8 cellular contexts compared by ENCODE assay signal in genomic region chr14:24279301-24280186, GRCh38. TPM values are rescaled to one million over a fixed set of nuclear protein-coding genes. Genes with fewer than 3 reads are reported as not detected.
A peak's percentile ranks its signal among the peaks of the same experiment; 100 is the strongest.
DNase-seq lines count a peak whose midpoint lies in the region; ATAC-seq and TF ChIP-seq lines count a peak whose summit lies in the region.

No MANE protein-coding gene starts in this region.

- TF ChIP-seq CTCF in 22Rv1 (IDR thresholded peaks at IDR 0.05) = peak; percentile 56
- peak; percentile 64 for TF ChIP-seq CTCF in foreskin keratinocyte (conservative IDR thresholded peaks at IDR 0.05)

- H3K9me3 Mint-ChIP-seq in activated CD4-positive, alpha-beta T cell treated with anti-CD3 and anti-CD28 coated beads, Interleukin-2, amount 10 ng/mL, durations not matched to agents 24 days and 14 days = no peaks in the 10 kb centered on the region

- peak overlapping the region; percentile 73 for H3K27ac Mint-ChIP-seq in activated CD4-positive, alpha-beta T cell treated with anti-CD3 and anti-CD28 coated beads, Interleukin-2, amount 10 ng/mL, durations not matched to agents 24 days and 14 days

- H3K27me3 ChIP-seq in foreskin keratinocyte = no peaks in the 10 kb centered on the region

- intact Hi-C loops in activated CD4-positive, alpha-beta T cell treated with anti-CD3 and anti-CD28 coated beads, Interleukin-2, amount 10 ng/mL, durations not matched to agents 24 days and 14 days (cut with micrococcal nuclease) = no loop called here

- H3K27ac ChIP-seq in 22Rv1 = no peak overlapping the region
- peak overlapping the region; percentile 30 for H3K27ac ChIP-seq in foreskin keratinocyte

- H3K4me1 ChIP-seq in foreskin keratinocyte = peaks cover 9% of the 10 kb centered on the region

- peaks cover 2% of the 10 kb centered on the region for H3K36me3 Mint-ChIP-seq in activated CD4-positive, alpha-beta T cell treated with anti-CD3 and anti-CD28 coated beads, Interleukin-2, amount 10 ng/mL, durations not matched to agents 24 days and 14 days (ENCODE audit: low read depth)

- peaks cover 26% of the 10 kb centered on the region for H3K4me1 Mint-ChIP-seq in activated CD4-positive, alpha-beta T cell treated with anti-CD3 and anti-CD28 coated beads, Interleukin-2, amount 10 ng/mL, durations not matched to agents 24 days and 14 days

- H3K27me3 Mint-ChIP-seq in activated CD4-positive, alpha-beta T cell treated with anti-CD3 and anti-CD28 coated beads, Interleukin-2, amount 10 ng/mL, durations not matched to agents 24 days and 14 days = no peaks in the 10 kb centered on the region

- ATAC-seq in GM18511 (IDR thresholded peaks at IDR 0.05; ENCODE audit: unreplicated experiment) (peak; percentile 85), HG03571 (IDR thresholded peaks at IDR 0.05; ENCODE audit: unreplicated experiment) (peak; percentile 43), foreskin keratinocyte (peak; percentile 67)

- peak overlapping the region; percentile 36 for H3K4me3 Mint-ChIP-seq in activated CD4-positive, alpha-beta T cell treated with anti-CD3 and anti-CD28 coated beads, Interleukin-2, amount 10 ng/mL, durations not matched to agents 24 days and 14 days

- DNase-seq in activated CD4-positive, alpha-beta T cell treated with anti-CD3 and anti-CD28 coated beads, Interleukin-2, amount 10 ng/mL, durations not matched to agents 24 days and 14 days = peak; percentile 77
- peak; percentile 40 to 66 for DNase-seq in foreskin keratinocyte
- peak in 2 of 3 experiments; percentile 39 to 61 for DNase-seq in stimulated activated CD4-positive, alpha-beta T cell treated with anti-CD3 and anti-CD28 coated beads, TNF-alpha, amount 100 ng/mL, for 24 hours (ENCODE audit: low read depth in 3 of 3)
- DNase-seq in NCI-H1417 treated with DMSO at 0.1 percent for 48 hours (lab: John Stamatoyannopoulos, UW) = no peak
- DNase-seq in NCI-H1930 (lab: John Stamatoyannopoulos, UW) = no peak

RNA-seq across cellular contexts. Expression of gene RABGGTA, which starts 8.1 kb away (rescaled TPM):
- total RNA-seq in activated CD4-positive, alpha-beta T cell treated with anti-CD3 and anti-CD28 coated beads, Interleukin-2, amount 10 ng/mL, durations not matched to agents 24 days and 14 days = 49.6 and 51.1 TPM in 2 replicates
- 35.1 and 40.1 TPM in 2 replicates for total RNA-seq in foreskin keratinocyte
- polyA plus RNA-seq in foreskin keratinocyte = 34.1 and 37.7 TPM in 2 replicates

RNA-seq across cellular contexts. Expression of gene TGM1, which starts 16.6 kb away (rescaled TPM):
- total RNA-seq in activated CD4-positive, alpha-beta T cell treated with anti-CD3 and anti-CD28 coated beads, Interleukin-2, amount 10 ng/mL, durations not matched to agents 24 days and 14 days = 5.1 and 6.2 TPM in 2 replicates
- 4.3 and 5.9 TPM in 2 replicates for total RNA-seq in foreskin keratinocyte
- 4.4 and 7.4 TPM in 2 replicates for polyA plus RNA-seq in foreskin keratinocyte

RNA-seq across cellular contexts. Expression of gene DHRS1, which starts 20.0 kb away (rescaled TPM):
- total RNA-seq in activated CD4-positive, alpha-beta T cell treated with anti-CD3 and anti-CD28 coated beads, Interleukin-2, amount 10 ng/mL, durations not matched to agents 24 days and 14 days = 10.1 and 10.3 TPM in 2 replicates
- total RNA-seq in foreskin keratinocyte = 69.4 and 82.0 TPM in 2 replicates
- polyA plus RNA-seq in foreskin keratinocyte = 75.4 and 91.3 TPM in 2 replicates

RNA-seq across cellular contexts. Expression of gene NOP9, which starts 20.1 kb away (rescaled TPM):
- 48.3 and 52.2 TPM in 2 replicates for total RNA-seq in activated CD4-positive, alpha-beta T cell treated with anti-CD3 and anti-CD28 coated beads, Interleukin-2, amount 10 ng/mL, durations not matched to agents 24 days and 14 days
- 26.5 and 30.2 TPM in 2 replicates for total RNA-seq in foreskin keratinocyte
- polyA plus RNA-seq in foreskin keratinocyte = 11.9 and 15.0 TPM in 2 replicates

RNA-seq across cellular contexts. Expression of gene CIDEB, which starts 28.2 kb away (rescaled TPM):
- total RNA-seq in activated CD4-positive, alpha-beta T cell treated with anti-CD3 and anti-CD28 coated beads, Interleukin-2, amount 10 ng/mL, durations not matched to agents 24 days and 14 days = 21.8 and 22.2 TPM in 2 replicates
- 2.6 and 2.7 TPM in 2 replicates for total RNA-seq in foreskin keratinocyte
- 2.4 and 3.4 TPM in 2 replicates for polyA plus RNA-seq in foreskin keratinocyte

Comparison
In these comparisons a context has a peak if more than half of its experiments do, and no peak if none do; other contexts are left out.
1. DNase-seq: peak in activated CD4-positive, alpha-beta T cell treated with anti-CD3 and anti-CD28 coated beads, Interleukin-2, amount 10 ng/mL, durations not matched to agents 24 days and 14 days (single experiment), foreskin keratinocyte (2 of 2) and stimulated activated CD4-positive, alpha-beta T cell treated with anti-CD3 and anti-CD28 coated beads, TNF-alpha, amount 100 ng/mL, for 24 hours (2 of 3); none in NCI-H1417 treated with DMSO at 0.1 percent for 48 hours (single experiment) and NCI-H1930 (0 of 2).
2. Peak in every context shown above with its lines, with median percentiles within 50 percentile points of each other: ATAC-seq.